In genomic region chr6:77055711-77056110, GRCh38 we compare ENCODE assay signal across 33 cellular contexts.
"Had no signal": no experiment of that assay in that cellular context is flagged by ENCODE, and none has a peak within 500 bp of the region (broad histone marks: within the 10 kb centered on the region; RNA-seq: fewer than 3 reads in every experiment).

No MANE protein-coding gene starts in this region.

- H3K27ac ChIP-seq: adrenal gland, body of pancreas, brain microvascular endothelial cell, breast epithelium, WERI-Rb-1 had no signal

- ATAC-seq: activated CD4-positive, alpha-beta T cell treated with anti-CD3 and anti-CD28 coated beads for 36 hours; activated CD4-positive, CD25-positive, alpha-beta regulatory T cell treated with anti-CD3 and anti-CD28 coated beads, Interleukin-2, amount 50 U/mL, for 24 hours; activated CD8-positive, alpha-beta memory T cell treated with anti-CD3 and anti-CD28 coated beads, Interleukin-2, amount 10 ng/mL, durations not matched to agents 7 days and 5 days; activated CD8-positive, alpha-beta T cell treated with anti-CD3 and anti-CD28 coated beads, Interleukin-2, amount 10 ng/mL, durations not matched to agents 7 days and 5 days; activated naive CD4-positive, alpha-beta T cell treated with anti-CD3 and anti-CD28 coated beads, Interleukin-2, amount 50 U/mL, for 72 hours; body of pancreas; WTC11 had no signal

- DNase-seq: activated CD4-positive, alpha-beta memory T cell treated with anti-CD3 and anti-CD28 coated beads, Interleukin-2, amount 10 ng/mL, durations not matched to agents 7 days and 5 days; activated CD4-positive, alpha-beta T cell treated with anti-CD3 and anti-CD28 coated beads for 1 hour; activated CD4-positive, alpha-beta T cell treated with anti-CD3 and anti-CD28 coated beads for 36 hours; activated CD4-positive, alpha-beta T cell treated with anti-CD3 and anti-CD28 coated beads for 48 hours; activated CD4-positive, alpha-beta T cell treated with anti-CD3 and anti-CD28 coated beads, Interleukin-2, amount 10 ng/mL, durations not matched to agents 7 days and 5 days; activated CD4-positive, alpha-beta T cell treated with anti-CD3 and anti-CD28 coated beads, Interleukin-2, amount 50 U/mL, for 48 hours; activated CD4-positive, CD25-positive, alpha-beta regulatory T cell; activated CD8-positive, alpha-beta memory T cell treated with anti-CD3 and anti-CD28 coated beads for 24 hours; activated CD8-positive, alpha-beta memory T cell treated with anti-CD3 and anti-CD28 coated beads, Interleukin-2, amount 10 ng/mL, durations not matched to agents 7 days and 5 days; activated CD8-positive, alpha-beta memory T cell treated with anti-CD3 and anti-CD28 coated beads, Interleukin-2, amount 50 U/mL, for 48 hours; activated CD8-positive, alpha-beta T cell treated with anti-CD3 and anti-CD28 coated beads, Interleukin-2, amount 10 ng/mL, durations not matched to agents 7 days and 5 days; activated effector memory CD4-positive, alpha-beta T cell treated with anti-CD3 and anti-CD28 coated beads, Interleukin-2, amount 50 U/mL, for 16 hours; activated gamma-delta T cell treated with Interleukin-2 at 50 U/mL for 16 hours; activated naive CD4-positive, alpha-beta T cell; activated naive CD4-positive, alpha-beta T cell treated with anti-CD3 and anti-CD28 coated beads for 36 hours; activated naive CD4-positive, alpha-beta T cell treated with anti-CD3 and anti-CD28 coated beads, Interleukin-2, amount 50 U/mL, for 16 hours; activated naive CD8-positive, alpha-beta T cell treated with anti-CD3 and anti-CD28 coated beads for 36 hours; activated T-cell treated with anti-CD3 and anti-CD28 coated beads, Interleukin-2, amount 50 U/mL, for 24 hours; activated T-cell treated with anti-CD3 and anti-CD28 coated beads, Interleukin-2, amount 50 U/mL, for 48 hours; adrenal gland; amniotic stem cell; aorta; body of pancreas; brain microvascular endothelial cell; central memory CD4-positive, alpha-beta T cell; T-helper 1 cell; T-helper 2 cell; T-helper 9 cell; WERI-Rb-1 had no signal

- H3K36me3 ChIP-seq: adrenal gland, brain microvascular endothelial cell, breast epithelium, WERI-Rb-1 had no signal

- H3K27me3 ChIP-seq: adrenal gland, body of pancreas, brain microvascular endothelial cell, breast epithelium had no signal

- H3K9me3 ChIP-seq: adrenal gland, body of pancreas had no signal

- H3K4me3 ChIP-seq: adrenal gland, body of pancreas, breast epithelium had no signal

- H3K4me1 ChIP-seq: adrenal gland, body of pancreas, breast epithelium had no signal
